Comparison of ENCODE assay signal across 1 cellular context in the genomic region with DNA sequence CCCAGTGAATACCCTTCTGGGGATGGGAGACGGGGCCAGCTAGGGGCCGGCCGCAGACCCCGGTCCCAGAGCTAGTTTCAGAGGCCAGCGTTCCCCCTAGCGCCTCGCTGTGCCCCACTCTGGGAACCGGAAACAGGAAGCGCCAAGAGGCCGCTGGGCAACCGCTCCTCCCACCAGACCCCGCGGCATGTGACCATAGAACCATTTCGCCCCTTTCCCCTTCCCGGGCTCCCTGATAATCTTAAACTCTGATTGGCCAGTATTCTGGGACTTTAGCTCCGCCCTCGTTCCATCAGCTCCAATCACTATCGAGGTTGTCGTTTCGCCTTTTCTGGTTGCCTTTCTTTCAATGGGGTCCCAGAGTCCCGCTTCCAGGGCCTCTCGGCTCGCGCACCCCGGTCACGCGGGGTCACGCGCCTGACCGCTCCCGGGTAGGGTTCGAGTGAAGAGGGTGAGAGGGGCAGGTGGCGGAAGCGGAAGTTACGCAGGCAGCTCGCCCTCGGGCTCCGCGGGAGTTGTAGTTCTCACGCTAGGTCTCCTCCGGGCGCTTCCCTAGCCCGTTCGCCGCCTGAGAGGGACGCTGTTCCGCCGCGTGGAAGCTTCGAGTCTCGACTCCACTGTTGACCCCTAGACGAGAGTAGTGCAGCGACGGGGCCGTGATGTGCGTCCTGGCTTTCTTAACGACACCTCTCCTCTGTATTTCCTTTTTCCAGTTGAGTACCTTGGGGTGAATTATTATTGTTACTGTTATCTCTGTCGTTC.
TF ChIP-seq lines count a peak whose summit lies in the region.

A gene (minus strand): TSS at position 121 of the 762 bp plus-strand sequence. CDS start 3,241 bp downstream, outside the sequence.

TF ChIP-seq in HepG2, 621 proteins besides CTCF, POLR2A, EP300 and RAD21 (continued from another document and continues in another):
- TF ChIP-seq PPARG (CRISPR knock-in tag; conservative IDR thresholded peaks at IDR 0.05) = peak; percentile 42; the same call in 1 of the 2 replicates
- TF ChIP-seq MXI1 (IDR thresholded peaks at IDR 0.05; ENCODE audit: borderline replicate concordance, low read depth, low read length) = peak; percentile 87; the same call in 1 of the 3 replicates
- peak; percentile 95; the same call in 1 of the 2 replicates for TF ChIP-seq RFXAP (CRISPR knock-in tag; IDR thresholded peaks at IDR 0.05; ENCODE audit: borderline replicate concordance)
- TF ChIP-seq THYN1 (CRISPR knock-in tag; IDR thresholded peaks at IDR 0.05; ENCODE audit: borderline replicate concordance, low read depth) = no peak
- TF ChIP-seq SSRP1 (CRISPR knock-in tag; IDR thresholded peaks at IDR 0.05) = no peak; the same call in 1 of the 2 replicates
- TF ChIP-seq ISL2 (CRISPR knock-in tag; IDR thresholded peaks at IDR 0.05) = peak; percentile 60; the same call in 1 of the 2 replicates
- TF ChIP-seq, protein P1, sequence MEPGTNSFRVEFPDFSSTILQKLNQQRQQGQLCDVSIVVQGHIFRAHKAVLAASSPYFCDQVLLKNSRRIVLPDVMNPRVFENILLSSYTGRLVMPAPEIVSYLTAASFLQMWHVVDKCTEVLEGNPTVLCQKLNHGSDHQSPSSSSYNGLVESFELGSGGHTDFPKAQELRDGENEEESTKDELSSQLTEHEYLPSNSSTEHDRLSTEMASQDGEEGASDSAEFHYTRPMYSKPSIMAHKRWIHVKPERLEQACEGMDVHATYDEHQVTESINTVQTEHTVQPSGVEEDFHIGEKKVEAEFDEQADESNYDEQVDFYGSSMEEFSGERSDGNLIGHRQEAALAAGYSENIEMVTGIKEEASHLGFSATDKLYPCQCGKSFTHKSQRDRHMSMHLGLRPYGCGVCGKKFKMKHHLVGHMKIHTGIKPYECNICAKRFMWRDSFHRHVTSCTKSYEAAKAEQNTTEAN (CRISPR knock-in tag; conservative IDR thresholded peaks at IDR 0.05) = peak; percentile 84
- TF ChIP-seq, protein P2, sequence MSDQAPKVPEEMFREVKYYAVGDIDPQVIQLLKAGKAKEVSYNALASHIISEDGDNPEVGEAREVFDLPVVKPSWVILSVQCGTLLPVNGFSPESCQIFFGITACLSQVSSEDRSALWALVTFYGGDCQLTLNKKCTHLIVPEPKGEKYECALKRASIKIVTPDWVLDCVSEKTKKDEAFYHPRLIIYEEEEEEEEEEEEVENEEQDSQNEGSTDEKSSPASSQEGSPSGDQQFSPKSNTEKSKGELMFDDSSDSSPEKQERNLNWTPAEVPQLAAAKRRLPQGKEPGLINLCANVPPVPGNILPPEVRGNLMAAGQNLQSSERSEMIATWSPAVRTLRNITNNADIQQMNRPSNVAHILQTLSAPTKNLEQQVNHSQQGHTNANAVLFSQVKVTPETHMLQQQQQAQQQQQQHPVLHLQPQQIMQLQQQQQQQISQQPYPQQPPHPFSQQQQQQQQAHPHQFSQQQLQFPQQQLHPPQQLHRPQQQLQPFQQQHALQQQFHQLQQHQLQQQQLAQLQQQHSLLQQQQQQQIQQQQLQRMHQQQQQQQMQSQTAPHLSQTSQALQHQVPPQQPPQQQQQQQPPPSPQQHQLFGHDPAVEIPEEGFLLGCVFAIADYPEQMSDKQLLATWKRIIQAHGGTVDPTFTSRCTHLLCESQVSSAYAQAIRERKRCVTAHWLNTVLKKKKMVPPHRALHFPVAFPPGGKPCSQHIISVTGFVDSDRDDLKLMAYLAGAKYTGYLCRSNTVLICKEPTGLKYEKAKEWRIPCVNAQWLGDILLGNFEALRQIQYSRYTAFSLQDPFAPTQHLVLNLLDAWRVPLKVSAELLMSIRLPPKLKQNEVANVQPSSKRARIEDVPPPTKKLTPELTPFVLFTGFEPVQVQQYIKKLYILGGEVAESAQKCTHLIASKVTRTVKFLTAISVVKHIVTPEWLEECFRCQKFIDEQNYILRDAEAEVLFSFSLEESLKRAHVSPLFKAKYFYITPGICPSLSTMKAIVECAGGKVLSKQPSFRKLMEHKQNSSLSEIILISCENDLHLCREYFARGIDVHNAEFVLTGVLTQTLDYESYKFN (CRISPR knock-in tag; conservative IDR thresholded peaks at IDR 0.05) = peak; percentile 68
- no peak for TF ChIP-seq TBL1XR1 (IDR thresholded peaks at IDR 0.05; ENCODE audit: borderline replicate concordance, low read length, partially characterized antibody)
- TF ChIP-seq ZNF850 (CRISPR knock-in tag; conservative IDR thresholded peaks at IDR 0.05) = no peak
- no peak; the same call in 1 of the 2 replicates for TF ChIP-seq BORCS8-MEF2B (CRISPR knock-in tag; IDR thresholded peaks at IDR 0.05)
- peak; percentile 88 for TF ChIP-seq PHF8 (CRISPR knock-in tag; IDR thresholded peaks at IDR 0.05)
- TF ChIP-seq RBM39 (IDR thresholded peaks at IDR 0.05; ENCODE audit: low read depth, low read length, poor library complexity, severe bottlenecking) = peak; percentile 70
- TF ChIP-seq, protein P3, sequence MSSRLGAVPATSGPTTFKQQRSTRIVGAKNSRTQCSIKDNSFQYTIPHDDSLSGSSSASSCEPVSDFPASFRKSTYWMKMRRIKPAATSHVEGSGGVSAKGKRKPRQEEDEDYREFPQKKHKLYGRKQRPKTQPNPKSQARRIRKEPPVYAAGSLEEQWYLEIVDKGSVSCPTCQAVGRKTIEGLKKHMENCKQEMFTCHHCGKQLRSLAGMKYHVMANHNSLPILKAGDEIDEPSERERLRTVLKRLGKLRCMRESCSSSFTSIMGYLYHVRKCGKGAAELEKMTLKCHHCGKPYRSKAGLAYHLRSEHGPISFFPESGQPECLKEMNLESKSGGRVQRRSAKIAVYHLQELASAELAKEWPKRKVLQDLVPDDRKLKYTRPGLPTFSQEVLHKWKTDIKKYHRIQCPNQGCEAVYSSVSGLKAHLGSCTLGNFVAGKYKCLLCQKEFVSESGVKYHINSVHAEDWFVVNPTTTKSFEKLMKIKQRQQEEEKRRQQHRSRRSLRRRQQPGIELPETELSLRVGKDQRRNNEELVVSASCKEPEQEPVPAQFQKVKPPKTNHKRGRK (CRISPR knock-in tag; IDR thresholded peaks at IDR 0.05) = no peak
- TF ChIP-seq ZNF354B (CRISPR knock-in tag; IDR thresholded peaks at IDR 0.05) = 0 out of 2 replicates have a peak, but pooled peaks have one; percentile 82
- TF ChIP-seq KDM6A (CRISPR knock-in tag; IDR thresholded peaks at IDR 0.05; ENCODE audit: low read depth) = no peak
- TF ChIP-seq EHMT2 (IDR thresholded peaks at IDR 0.05; ENCODE audit: borderline replicate concordance, low read depth, low read length) = 0 out of 2 replicates have a peak, but pooled peaks have one; percentile 21
- peak; percentile 89 for TF ChIP-seq PHF20 (CRISPR knock-in tag; IDR thresholded peaks at IDR 0.05)
- TF ChIP-seq MLLT10 (CRISPR knock-in tag; IDR thresholded peaks at IDR 0.05) = no peak
- peak; percentile 90 for TF ChIP-seq ELF1 (CRISPR knock-in tag; IDR thresholded peaks at IDR 0.05)
- no peak for TF ChIP-seq ZC3H13 (CRISPR knock-in tag; IDR thresholded peaks at IDR 0.05)
- TF ChIP-seq ZNF207 (IDR thresholded peaks at IDR 0.05; ENCODE audit: borderline replicate concordance) = no peak
- TF ChIP-seq, protein P4, sequence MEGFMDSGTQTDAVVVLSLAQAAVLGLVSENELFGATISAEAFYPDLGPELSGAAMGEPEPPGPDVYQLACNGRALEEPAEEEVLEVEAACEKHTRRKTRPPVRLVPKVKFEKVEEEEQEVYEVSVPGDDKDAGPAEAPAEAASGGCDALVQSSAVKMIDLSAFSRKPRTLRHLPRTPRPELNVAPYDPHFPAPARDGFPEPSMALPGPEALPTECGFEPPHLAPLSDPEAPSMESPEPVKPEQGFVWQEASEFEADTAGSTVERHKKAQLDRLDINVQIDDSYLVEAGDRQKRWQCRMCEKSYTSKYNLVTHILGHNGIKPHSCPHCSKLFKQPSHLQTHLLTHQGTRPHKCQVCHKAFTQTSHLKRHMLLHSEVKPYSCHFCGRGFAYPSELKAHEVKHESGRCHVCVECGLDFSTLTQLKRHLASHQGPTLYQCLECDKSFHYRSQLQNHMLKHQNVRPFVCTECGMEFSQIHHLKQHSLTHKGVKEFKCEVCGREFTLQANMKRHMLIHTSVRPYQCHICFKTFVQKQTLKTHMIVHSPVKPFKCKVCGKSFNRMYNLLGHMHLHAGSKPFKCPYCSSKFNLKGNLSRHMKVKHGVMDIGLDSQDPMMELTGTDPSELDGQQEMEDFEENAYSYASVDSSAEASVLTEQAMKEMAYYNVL (CRISPR knock-in tag; IDR thresholded peaks at IDR 0.05; ENCODE audit: borderline replicate concordance) = no peak; the same call in 1 of the 2 replicates
- peak; percentile 96 for TF ChIP-seq SATB2 (CRISPR knock-in tag; IDR thresholded peaks at IDR 0.05)
- TF ChIP-seq EED (CRISPR knock-in tag; IDR thresholded peaks at IDR 0.05) = peak; percentile 81
- peak; percentile 85; the same call in 1 of the 2 replicates for TF ChIP-seq KLF6 (CRISPR knock-in tag; IDR thresholded peaks at IDR 0.05)
- TF ChIP-seq, protein P5, sequence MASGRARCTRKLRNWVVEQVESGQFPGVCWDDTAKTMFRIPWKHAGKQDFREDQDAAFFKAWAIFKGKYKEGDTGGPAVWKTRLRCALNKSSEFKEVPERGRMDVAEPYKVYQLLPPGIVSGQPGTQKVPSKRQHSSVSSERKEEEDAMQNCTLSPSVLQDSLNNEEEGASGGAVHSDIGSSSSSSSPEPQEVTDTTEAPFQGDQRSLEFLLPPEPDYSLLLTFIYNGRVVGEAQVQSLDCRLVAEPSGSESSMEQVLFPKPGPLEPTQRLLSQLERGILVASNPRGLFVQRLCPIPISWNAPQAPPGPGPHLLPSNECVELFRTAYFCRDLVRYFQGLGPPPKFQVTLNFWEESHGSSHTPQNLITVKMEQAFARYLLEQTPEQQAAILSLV (CRISPR knock-in tag; IDR thresholded peaks at IDR 0.05; ENCODE audit: borderline replicate concordance) = no peak
- TF ChIP-seq ZNF558 (CRISPR knock-in tag; IDR thresholded peaks at IDR 0.05; ENCODE audit: borderline replicate concordance) = peak; percentile 98; the same call in 1 of the 2 replicates
- TF ChIP-seq, protein P6, sequence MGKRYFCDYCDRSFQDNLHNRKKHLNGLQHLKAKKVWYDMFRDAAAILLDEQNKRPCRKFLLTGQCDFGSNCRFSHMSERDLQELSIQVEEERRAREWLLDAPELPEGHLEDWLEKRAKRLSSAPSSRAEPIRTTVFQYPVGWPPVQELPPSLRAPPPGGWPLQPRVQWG (CRISPR knock-in tag; IDR thresholded peaks at IDR 0.05; ENCODE audit: borderline replicate concordance, low read depth) = no peak
- peak; percentile 92 for TF ChIP-seq NKX3-1 (CRISPR knock-in tag; IDR thresholded peaks at IDR 0.05)
- TF ChIP-seq, protein P7, sequence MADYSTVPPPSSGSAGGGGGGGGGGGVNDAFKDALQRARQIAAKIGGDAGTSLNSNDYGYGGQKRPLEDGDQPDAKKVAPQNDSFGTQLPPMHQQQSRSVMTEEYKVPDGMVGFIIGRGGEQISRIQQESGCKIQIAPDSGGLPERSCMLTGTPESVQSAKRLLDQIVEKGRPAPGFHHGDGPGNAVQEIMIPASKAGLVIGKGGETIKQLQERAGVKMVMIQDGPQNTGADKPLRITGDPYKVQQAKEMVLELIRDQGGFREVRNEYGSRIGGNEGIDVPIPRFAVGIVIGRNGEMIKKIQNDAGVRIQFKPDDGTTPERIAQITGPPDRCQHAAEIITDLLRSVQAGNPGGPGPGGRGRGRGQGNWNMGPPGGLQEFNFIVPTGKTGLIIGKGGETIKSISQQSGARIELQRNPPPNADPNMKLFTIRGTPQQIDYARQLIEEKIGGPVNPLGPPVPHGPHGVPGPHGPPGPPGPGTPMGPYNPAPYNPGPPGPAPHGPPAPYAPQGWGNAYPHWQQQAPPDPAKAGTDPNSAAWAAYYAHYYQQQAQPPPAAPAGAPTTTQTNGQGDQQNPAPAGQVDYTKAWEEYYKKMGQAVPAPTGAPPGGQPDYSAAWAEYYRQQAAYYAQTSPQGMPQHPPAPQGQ (CRISPR knock-in tag; IDR thresholded peaks at IDR 0.05; ENCODE audit: borderline replicate concordance) = no peak
- TF ChIP-seq HIVEP1 (CRISPR knock-in tag; IDR thresholded peaks at IDR 0.05) = peak; percentile 62; the same call in 1 of the 2 replicates
- no peak for TF ChIP-seq ZNF432 (CRISPR knock-in tag; IDR thresholded peaks at IDR 0.05; ENCODE audit: borderline replicate concordance)
- TF ChIP-seq RXRB (CRISPR knock-in tag; IDR thresholded peaks at IDR 0.05; ENCODE audit: borderline replicate concordance) = peak; percentile 71; the same call in 1 of the 2 replicates
- no peak for TF ChIP-seq ZFP36L2 (CRISPR knock-in tag; IDR thresholded peaks at IDR 0.05)
- TF ChIP-seq CC2D1A (CRISPR knock-in tag; IDR thresholded peaks at IDR 0.05) = no peak
- TF ChIP-seq, protein P8, sequence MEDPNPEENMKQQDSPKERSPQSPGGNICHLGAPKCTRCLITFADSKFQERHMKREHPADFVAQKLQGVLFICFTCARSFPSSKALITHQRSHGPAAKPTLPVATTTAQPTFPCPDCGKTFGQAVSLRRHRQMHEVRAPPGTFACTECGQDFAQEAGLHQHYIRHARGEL (CRISPR knock-in tag; IDR thresholded peaks at IDR 0.05) = no peak
- TF ChIP-seq ZNF460 (CRISPR knock-in tag; IDR thresholded peaks at IDR 0.05; ENCODE audit: borderline replicate concordance) = no peak
